8 cellular contexts compared by ENCODE assay signal in the genomic region with DNA sequence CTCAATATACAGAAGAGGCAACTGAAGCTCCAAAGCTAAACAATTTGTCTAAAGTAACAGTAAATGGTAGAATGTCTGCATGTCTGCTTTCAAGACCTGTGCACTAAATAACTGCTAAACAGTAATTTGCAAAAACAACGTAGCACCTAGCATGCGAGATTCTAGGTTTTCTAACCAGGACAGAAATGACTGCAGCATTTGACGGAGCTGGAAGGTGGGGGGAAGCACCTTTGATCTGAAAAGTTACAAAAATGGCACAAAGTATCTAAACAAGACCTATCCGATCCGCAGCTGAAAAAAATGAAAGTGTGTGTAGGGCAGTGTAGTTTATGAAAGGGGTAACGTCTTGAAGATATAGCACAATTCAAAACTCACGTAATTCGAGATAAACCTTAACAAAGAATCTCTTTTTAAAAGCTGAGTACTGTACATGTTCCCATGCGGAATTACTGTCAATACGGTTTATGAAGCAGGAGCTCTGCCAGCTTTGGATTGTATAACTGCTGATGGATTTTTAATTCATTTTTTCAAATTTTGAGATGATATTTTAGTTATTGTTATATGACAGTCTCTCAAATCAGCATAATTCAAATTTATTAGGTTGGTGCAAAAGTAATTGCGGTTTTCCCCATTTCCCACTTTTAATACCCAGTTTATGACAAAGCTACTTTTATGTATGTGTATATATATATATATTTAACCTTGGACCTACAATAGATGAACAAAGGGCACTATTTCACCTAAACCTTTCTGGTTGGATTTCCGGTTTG. TPM values are rescaled to one million over a fixed set of nuclear protein-coding genes. Genes with fewer than 3 reads are reported as not detected.
DNase-seq lines count a peak whose midpoint lies in the region; ATAC-seq, FAIRE-seq and TF ChIP-seq lines count a peak whose summit lies in the region.

No MANE protein-coding gene starts in this region.

- peak overlapping the region; percentile 70 for H3K9ac ChIP-seq in keratinocyte (ENCODE audit: control insufficient read depth, extremely low read depth, insufficient read depth, low read length)

- H3K4me1 Mint-ChIP-seq in activated CD8-positive, alpha-beta memory T cell treated with anti-CD3 and anti-CD28 coated beads, Interleukin-2, amount 10 ng/mL, durations not matched to agents 7 days and 5 days = peaks cover 84% of the 10 kb centered on the region
- H3K4me1 Mint-ChIP-seq in activated T-helper 17 cell treated with anti-CD3 and anti-CD28 coated beads, Interleukin-2, amount 50 U/mL, for 72 hours = peaks cover 38% of the 10 kb centered on the region

- peak overlapping the region; percentile 80 for H2AFZ ChIP-seq in keratinocyte (ENCODE audit: control insufficient read depth, low read length)

- H3K4me1 ChIP-seq in keratinocyte (ENCODE audit: control insufficient read depth, extremely low read depth, insufficient read depth, low read length) (peaks cover 39% of the 10 kb centered on the region), thoracic aorta (ENCODE audit: control insufficient read depth in 1 of 2, low read depth in 2 of 2) (peaks cover 10 to 24% of the 10 kb centered on the region in 2 donors)

- TF ChIP-seq CTCF in keratinocyte (optimal IDR thresholded peaks at IDR 0.05 in 1 of 3, IDR thresholded peaks at IDR 0.05 in 1 of 3, conservative IDR thresholded peaks at IDR 0.05 in 1 of 3; ENCODE audit: extremely low read depth in 1 of 3, insufficient read depth in 2 of 3, low read length in 3 of 3) (no peak), thoracic aorta (IDR thresholded peaks at IDR 0.05) (no peak)

- peaks cover 9% of the 10 kb centered on the region for H3K79me2 ChIP-seq in keratinocyte (ENCODE audit: control insufficient read depth, insufficient read depth, low read length)

- H3K27ac ChIP-seq in keratinocyte (ENCODE audit: control insufficient read depth, insufficient read depth, low read length) = peak overlapping the region; percentile 48
- H3K27ac ChIP-seq in thoracic aorta = peak overlapping the region; percentile 64 to 80

- H3K4me3 ChIP-seq in keratinocyte (ENCODE audit: control insufficient read depth in 2 of 3, extremely low read depth in 1 of 3, insufficient read depth in 2 of 3, low read depth in 1 of 3, low read length in 3 of 3) (peak overlapping the region; percentile 45 to 69 (median 66)), thoracic aorta (peak overlapping the region; percentile 75)

- H3K9me3 ChIP-seq in keratinocyte (ENCODE audit: control insufficient read depth, low read depth, low read length) (no peaks in the 10 kb centered on the region), thoracic aorta (no peaks in the 10 kb centered on the region)

- H3K9me1 ChIP-seq in keratinocyte (ENCODE audit: control insufficient read depth, extremely low read depth, insufficient read depth, low read length) = no peaks in the 10 kb centered on the region

- FAIRE-seq in keratinocyte (lab: Jason Lieb, UNC) = no peak

- H3K27me3 ChIP-seq in keratinocyte (ENCODE audit: control insufficient read depth, extremely low read depth, insufficient read depth, low read length) (no peaks in the 10 kb centered on the region), thoracic aorta (replicated peaks; ENCODE audit: insufficient read depth) (no peaks in the 10 kb centered on the region)

- peak overlapping the region; percentile 75 for H3K4me3 Mint-ChIP-seq in activated CD8-positive, alpha-beta memory T cell treated with anti-CD3 and anti-CD28 coated beads, Interleukin-2, amount 10 ng/mL, durations not matched to agents 7 days and 5 days
- H3K4me3 Mint-ChIP-seq in activated T-helper 17 cell treated with anti-CD3 and anti-CD28 coated beads, Interleukin-2, amount 50 U/mL, for 72 hours = peak overlapping the region; percentile 80

- peak; percentile 57 for DNase-seq in activated CD8-positive, alpha-beta memory T cell treated with anti-CD3 and anti-CD28 coated beads, Interleukin-2, amount 10 ng/mL, durations not matched to agents 7 days and 5 days
- DNase-seq in activated CD8-positive, alpha-beta memory T cell treated with anti-CD3 and anti-CD28 coated beads, Interleukin-2, amount 50 U/mL, for 4 hours = no peak
- DNase-seq in keratinocyte (ENCODE audit: low read depth, low spot score) = no peak
- DNase-seq in thoracic aorta (ENCODE audit: low spot score) = no peak
- no peak for DNase-seq in medulla oblongata (ENCODE audit: extremely low spot score)
- DNase-seq in NCI-H510A (lab: John Stamatoyannopoulos, UW) = no peak
- no peak for DNase-seq in CD1c-positive myeloid dendritic cell (ENCODE audit: extremely low spot score)

- H3K36me3 Mint-ChIP-seq in activated CD8-positive, alpha-beta memory T cell treated with anti-CD3 and anti-CD28 coated beads, Interleukin-2, amount 10 ng/mL, durations not matched to agents 7 days and 5 days = peaks cover 11% of the 10 kb centered on the region
- H3K36me3 Mint-ChIP-seq in activated T-helper 17 cell treated with anti-CD3 and anti-CD28 coated beads, Interleukin-2, amount 50 U/mL, for 72 hours (ENCODE audit: low read depth) = no peaks in the 10 kb centered on the region

- H3K27ac Mint-ChIP-seq in activated CD8-positive, alpha-beta memory T cell treated with anti-CD3 and anti-CD28 coated beads, Interleukin-2, amount 10 ng/mL, durations not matched to agents 7 days and 5 days = peak overlapping the region; percentile 94
- H3K27ac Mint-ChIP-seq in activated T-helper 17 cell treated with anti-CD3 and anti-CD28 coated beads, Interleukin-2, amount 50 U/mL, for 72 hours = peak overlapping the region; percentile 40

- dilution Hi-C loops in keratinocyte (cut with MboI; ENCODE audit: extremely low pct_ligation_motif_present, low sequenced_read_pairs) = no loop called here

- no peaks in the 10 kb centered on the region for H4K20me1 ChIP-seq in keratinocyte (ENCODE audit: control insufficient read depth, extremely low read depth, insufficient read depth, low read length)

- no peaks in the 10 kb centered on the region for H3K27me3 Mint-ChIP-seq in activated CD8-positive, alpha-beta memory T cell treated with anti-CD3 and anti-CD28 coated beads, Interleukin-2, amount 10 ng/mL, durations not matched to agents 7 days and 5 days
- H3K27me3 Mint-ChIP-seq in activated T-helper 17 cell treated with anti-CD3 and anti-CD28 coated beads, Interleukin-2, amount 50 U/mL, for 72 hours = no peaks in the 10 kb centered on the region

- H3K36me3 ChIP-seq in keratinocyte (ENCODE audit: control insufficient read depth in 2 of 2, extremely low read depth in 1 of 2, insufficient read depth in 2 of 2, low read length in 2 of 2) = no peaks in the 10 kb centered on the region
- H3K36me3 ChIP-seq in thoracic aorta = no peaks in the 10 kb centered on the region

- H3K4me2 ChIP-seq in keratinocyte (ENCODE audit: control insufficient read depth, extremely low read depth, insufficient read depth, low read depth, low read length) = peak overlapping the region; percentile 88

- H3K9me3 Mint-ChIP-seq in activated CD8-positive, alpha-beta memory T cell treated with anti-CD3 and anti-CD28 coated beads, Interleukin-2, amount 10 ng/mL, durations not matched to agents 7 days and 5 days (ENCODE audit: low read depth) = no peaks in the 10 kb centered on the region
- no peaks in the 10 kb centered on the region for H3K9me3 Mint-ChIP-seq in activated T-helper 17 cell treated with anti-CD3 and anti-CD28 coated beads, Interleukin-2, amount 50 U/mL, for 72 hours

- ATAC-seq in activated CD8-positive, alpha-beta memory T cell treated with anti-CD3 and anti-CD28 coated beads, Interleukin-2, amount 10 ng/mL, durations not matched to agents 7 days and 5 days = no peak
- peak; percentile 2 for ATAC-seq in activated T-helper 17 cell treated with anti-CD3 and anti-CD28 coated beads, Interleukin-2, amount 50 U/mL, for 72 hours (replicated peaks)
- ATAC-seq in thoracic aorta (ENCODE audit: insufficient number of reproducible peaks, low FRiP score, low read depth) = no peak

- CTCF ChIA-PET in activated CD8-positive, alpha-beta memory T cell treated with anti-CD3 and anti-CD28 coated beads, Interleukin-2, amount 10 ng/mL, durations not matched to agents 7 days and 5 days (lab: Charles Lee) = interaction anchor here (0.9 to 17.7 kb wide), 15 partner anchors 8 to 286 kb away, joined by 3 to 260 read pairs (median 8); a partner anchor contains a TSS

RNA-seq across cellular contexts. Expression of a gene that starts 1.1 kb away (rescaled TPM):
- total RNA-seq in activated CD8-positive, alpha-beta memory T cell treated with anti-CD3 and anti-CD28 coated beads, Interleukin-2, amount 10 ng/mL, durations not matched to agents 7 days and 5 days = 10 to 100 TPM; 45.5 to 47.7 TPM
- total RNA-seq in activated T-helper 17 cell treated with anti-CD3 and anti-CD28 coated beads, Interleukin-2, amount 50 U/mL, for 72 hours = 10 to 100 TPM in 1 of 2 donors, 1 to 10 TPM in 1; 8.6 to 25.6 TPM
- 49.4 to 70.8 TPM (median 62.3 TPM) in 3 replicates for polyA plus RNA-seq in keratinocyte
- 33.8 TPM for polyA plus RNA-seq in keratinocyte (2011; ENCODE audit: low read depth)
- polyA plus RNA-seq in keratinocyte (2011; cell fraction: cytosol; rRNA removed) = 70.0 and 96.5 TPM in 2 replicates
- 56.3 and 58.3 TPM in 2 replicates for polyA plus RNA-seq in keratinocyte (2011; cell fraction: nucleus; rRNA removed)
- polyA plus RNA-seq in keratinocyte (2012; ENCODE audit: low replicate concordance) = 40.6 and 53.5 TPM in 2 replicates
- 45.2 to 76.6 TPM (median 65.1 TPM) in 3 replicates for polyA minus RNA-seq in keratinocyte
- polyA minus RNA-seq in keratinocyte (2011; cell fraction: cytosol; rRNA and poly(A)+ RNA removed) = 67.3 TPM
- 30.0 and 44.5 TPM in 2 replicates for polyA minus RNA-seq in keratinocyte (2011; cell fraction: nucleus; rRNA and poly(A)+ RNA removed)
- 10 to 100 TPM; 54.2 to 58.3 TPM for total RNA-seq in thoracic aorta

RNA-seq across cellular contexts. Expression of a gene that starts 53.8 kb away (rescaled TPM):
- total RNA-seq in activated CD8-positive, alpha-beta memory T cell treated with anti-CD3 and anti-CD28 coated beads, Interleukin-2, amount 10 ng/mL, durations not matched to agents 7 days and 5 days = 100 to 1,000 TPM; 215 to 293 TPM
- 100 to 1,000 TPM; 175 to 186 TPM for total RNA-seq in activated T-helper 17 cell treated with anti-CD3 and anti-CD28 coated beads, Interleukin-2, amount 50 U/mL, for 72 hours
- 149 to 212 TPM (median 176 TPM) in 3 replicates for polyA plus RNA-seq in keratinocyte
- 233 TPM for polyA plus RNA-seq in keratinocyte (2011; ENCODE audit: low read depth)
- 145 and 176 TPM in 2 replicates for polyA plus RNA-seq in keratinocyte (2011; cell fraction: cytosol; rRNA removed)
- polyA plus RNA-seq in keratinocyte (2011; cell fraction: nucleus; rRNA removed) = 175 and 226 TPM in 2 replicates
- 105 and 148 TPM in 2 replicates for polyA plus RNA-seq in keratinocyte (2012; ENCODE audit: low replicate concordance)
- polyA minus RNA-seq in keratinocyte = 162 to 249 TPM (median 165 TPM) in 3 replicates
- 331 TPM for polyA minus RNA-seq in keratinocyte (2011; cell fraction: cytosol; rRNA and poly(A)+ RNA removed)
- 97.4 and 211 TPM in 2 replicates for polyA minus RNA-seq in keratinocyte (2011; cell fraction: nucleus; rRNA and poly(A)+ RNA removed)
- 100 to 1,000 TPM; 345 to 412 TPM for total RNA-seq in thoracic aorta
